In genomic region chr18:31723998-31724711, GRCh38 we compare ENCODE assay signal across 9 cellular contexts.
DNase-seq lines count a peak whose midpoint lies in the region; ATAC-seq, FAIRE-seq and TF ChIP-seq lines count a peak whose summit lies in the region.
"Had no signal": no experiment of that assay in that cellular context is flagged by ENCODE, and none has a peak within 500 bp of the region (broad histone marks: within the 10 kb centered on the region; RNA-seq: fewer than 3 reads in every experiment).

No MANE protein-coding gene starts in this region.

- ATAC-seq in GM18868 (IDR thresholded peaks at IDR 0.05; ENCODE audit: unreplicated experiment) (peak; percentile 49), RWPE2 (ENCODE audit: low read depth) (peak; percentile 59)

- H3K27ac ChIP-seq in RWPE2 (ENCODE audit: poor library complexity, severe bottlenecking): no peak overlapping the region

- TF ChIP-seq CTCF in RWPE2 (IDR thresholded peaks at IDR 0.05; ENCODE audit: poor library complexity, severe bottlenecking): no peak

- H3K9me3 ChIP-seq in RWPE2 (ENCODE audit: severe bottlenecking): no peaks in the 10 kb centered on the region

- H3K4me1 ChIP-seq in RWPE2 (ENCODE audit: insufficient read depth, poor library complexity, severe bottlenecking): no peaks in the 10 kb centered on the region

- H3K36me3 ChIP-seq in RWPE2 (ENCODE audit: low read depth): no peaks in the 10 kb centered on the region

- no peak for FAIRE-seq in HTR-8/SVneo (lab: Jason Lieb, UNC)
- FAIRE-seq: endometrium had no signal

- no peaks in the 10 kb centered on the region for H3K27me3 ChIP-seq in RWPE2 (ENCODE audit: insufficient read depth, poor library complexity, severe bottlenecking)

- H3K4me3 ChIP-seq in RWPE2 (ENCODE audit: severe bottlenecking): peak overlapping the region; percentile 26
- H3K4me3 ChIP-seq in skeletal muscle cell (ENCODE audit: low read depth, low read length): peak overlapping the region; percentile 53

- DNase-seq in RWPE2 (ENCODE audit: low spot score) (no peak), germinal center (ENCODE audit: low spot score) (peak; percentile 13), skeletal muscle cell (ENCODE audit: low read depth) (no peak), CD1c-positive myeloid dendritic cell (ENCODE audit: extremely low spot score) (no peak), NCI-H524 treated with DMSO at 0.1 percent for 48 hours (lab: John Stamatoyannopoulos, UW) (no peak), HTR-8/SVneo (ENCODE audit: insufficient read length, low spot score) (no peak)
- no peak for DNase-seq in stimulated activated CD4-positive, alpha-beta T cell treated with anti-CD3 and anti-CD28 coated beads, Interleukin-4, amount 100 ng/mL, for 4 hours
